In genomic region chr9:109918359-109919163, GRCh38 we compare ENCODE assay signal across 8 cellular contexts.
DNase-seq lines count a peak whose midpoint lies in the region; ATAC-seq, FAIRE-seq and TF ChIP-seq lines count a peak whose summit lies in the region.

No MANE protein-coding gene starts in this region.

- no peak for TF ChIP-seq CTCF in kidney (IDR thresholded peaks at IDR 0.05; ENCODE audit: borderline replicate concordance, extremely low read depth, insufficient read depth)

- H3K36me3 ChIP-seq in kidney (ENCODE audit: control insufficient read depth in 1 of 2, insufficient read depth in 2 of 2, low read length in 2 of 2): no peaks in the 10 kb centered on the region

- ATAC-seq in HG03108 (IDR thresholded peaks at IDR 0.05; ENCODE audit: unreplicated experiment): peak; percentile 67

- intact Hi-C loops in kidney (cut with DNase I): no loop called here

- DNase-seq in activated CD8-positive, alpha-beta memory T cell treated with anti-CD3 and anti-CD28 coated beads for 24 hours: peak; percentile 53
- no peak for DNase-seq in activated CD8-positive, alpha-beta memory T cell treated with anti-CD3 and anti-CD28 coated beads, Interleukin-2, amount 50 U/mL, for 4 hours
- DNase-seq in NCI-H774 (lab: John Stamatoyannopoulos, UW): peak; percentile 54
- peak; percentile 53 for DNase-seq in germinal center (ENCODE audit: low spot score)
- DNase-seq in NCI-H1694 (lab: John Stamatoyannopoulos, UW): no peak
- no peak for DNase-seq in SW 1271 (lab: John Stamatoyannopoulos, UW)
- DNase-seq in kidney: no peak

- H3K4me3 ChIP-seq in kidney (ENCODE audit: low read length in 2 of 2): no peak overlapping the region

- H3K4me1 ChIP-seq in kidney (ENCODE audit: control insufficient read depth in 1 of 2, insufficient read depth in 1 of 2, low read depth in 1 of 2, low read length in 2 of 2): peaks cover 5 to 10% of the 10 kb centered on the region in 2 donors

- no peak for FAIRE-seq in kidney (lab: Jason Lieb, UNC)

- no peak overlapping the region for H3K27ac ChIP-seq in kidney (ENCODE audit: low read depth in 2 of 2, low read length in 2 of 2)

- H3K9me3 ChIP-seq in kidney (ENCODE audit: control insufficient read depth in 1 of 2, low read length in 2 of 2): no peaks in the 10 kb centered on the region

- H3K9ac ChIP-seq in kidney (ENCODE audit: low read length in 2 of 2): no peak overlapping the region

Comparison
In these comparisons a context has a peak if more than half of its experiments do, and no peak if none do; other contexts are left out.
1. DNase-seq: peak in activated CD8-positive, alpha-beta memory T cell treated with anti-CD3 and anti-CD28 coated beads for 24 hours (single experiment), NCI-H774 (single experiment) and germinal center (single experiment); none in activated CD8-positive, alpha-beta memory T cell treated with anti-CD3 and anti-CD28 coated beads, Interleukin-2, amount 50 U/mL, for 4 hours (single experiment), NCI-H1694 (single experiment), SW 1271 (0 of 2) and kidney (single experiment).